ENCODE assay signal across 17 cellular contexts in the genomic region with DNA sequence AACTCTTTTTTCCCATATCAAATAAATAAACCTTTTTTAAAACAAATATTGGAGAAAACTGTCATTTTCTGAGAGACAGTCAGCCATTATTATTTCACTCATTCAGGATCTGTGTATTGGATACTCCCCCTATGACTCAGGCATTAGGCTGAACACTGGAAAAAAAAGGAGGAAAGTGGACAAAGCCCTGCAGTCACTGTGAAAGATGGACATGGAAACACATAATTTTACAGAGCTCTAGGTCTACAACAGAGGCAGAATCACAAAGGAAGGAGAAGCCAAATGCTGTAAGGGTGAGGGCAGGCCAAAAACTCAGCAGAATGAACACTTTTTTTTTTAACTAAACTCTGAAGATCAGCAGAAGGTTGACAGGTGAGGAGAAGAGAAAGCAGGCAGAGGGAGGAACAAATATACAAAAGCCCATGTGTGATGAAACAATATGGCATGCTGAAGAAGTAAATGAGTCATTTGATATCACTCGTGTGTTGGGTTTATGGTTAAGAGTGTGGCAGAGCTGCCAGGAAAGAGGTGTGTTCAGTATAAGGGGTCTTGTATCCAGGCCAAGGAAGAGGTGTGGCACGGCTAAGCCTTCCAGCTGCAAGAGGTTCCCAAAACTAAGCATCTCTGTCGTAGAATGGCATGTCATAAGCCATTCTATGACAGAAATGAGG. TPM values are rescaled to one million over a fixed set of nuclear protein-coding genes. Genes with fewer than 3 reads are reported as not detected.
DNase-seq lines count a peak whose midpoint lies in the region; ATAC-seq, FAIRE-seq and TF ChIP-seq lines count a peak whose summit lies in the region.
"Had no signal": no experiment of that assay in that cellular context is flagged by ENCODE, and none has a peak within 500 bp of the region (broad histone marks: within the 10 kb centered on the region; RNA-seq: fewer than 3 reads in every experiment).

No MANE protein-coding gene starts in this region.

- ATAC-seq in left ventricle myocardium superior: peak; percentile 36
- ATAC-seq in psoas muscle: no peak
- ATAC-seq: K562, left lobe of liver had no signal

- H3K27me3 ChIP-seq in left ventricle myocardium inferior (ENCODE audit: low read depth) (no peaks in the 10 kb centered on the region), fibroblast of lung (ENCODE audit: control insufficient read depth, insufficient read depth, low read length) (no peaks in the 10 kb centered on the region), vagina (no peaks in the 10 kb centered on the region), psoas muscle (ENCODE audit: insufficient read depth in 3 of 3, low read length in 2 of 3) (no peaks in the 10 kb centered on the region)
- H3K27me3 ChIP-seq: BE2C had no signal

- DNase-seq in left ventricle myocardium superior: no peak
- DNase-seq in left ventricle myocardium inferior: no peak
- DNase-seq in RCC 7860 (ENCODE audit: low spot score): peak; percentile 73
- DNase-seq in fibroblast of lung (ENCODE audit: low read depth in 2 of 2): peak; percentile 85 to 89
- DNase-seq in substantia nigra (lab: John Stamatoyannopoulos, UW): no peak
- no peak for DNase-seq in vagina (ENCODE audit: extremely low spot score in 2 of 2)
- no peak for DNase-seq in psoas muscle
- DNase-seq in mucosa of gallbladder (ENCODE audit: low spot score): no peak
- DNase-seq: BE2C; effector CD8-positive, alpha-beta T cell; GOT3; NCI-H69; stimulated activated naive B cell treated with anti-CD40 and anti-IgM and Interleukin-4, amounts not matched to agents 10 μg/mL and 1 μg/mL and 100 μg/mL, for 72 hours had no signal

- H3K36me3 ChIP-seq in left ventricle myocardium inferior: no peaks in the 10 kb centered on the region
- no peaks in the 10 kb centered on the region for H3K36me3 ChIP-seq in fibroblast of lung (ENCODE audit: control insufficient read depth, insufficient read depth, low read length)
- H3K36me3 ChIP-seq in vagina: no peaks in the 10 kb centered on the region
- H3K36me3 ChIP-seq in psoas muscle (ENCODE audit: insufficient read depth in 1 of 2, low read depth in 1 of 2): no peaks in the 10 kb centered on the region
- H3K36me3 ChIP-seq: BE2C had no signal

- H3K27ac ChIP-seq in left ventricle myocardium inferior (replicated peaks) (no peak overlapping the region), fibroblast of lung (ENCODE audit: insufficient read depth, low read length) (peak overlapping the region; percentile 47), substantia nigra (ENCODE audit: low read depth, low read length, poor library complexity, severe bottlenecking) (peak overlapping the region; percentile 31), vagina (no peak overlapping the region), psoas muscle (no peak overlapping the region)

- peak overlapping the region; percentile 55 for H3K4me2 ChIP-seq in fibroblast of lung (ENCODE audit: extremely low read depth, insufficient read depth, low read length)
- H3K4me2 ChIP-seq: smooth muscle cell had no signal

- WGBS in psoas muscle, 3 donors: 35 to 52% (median 45%) methylated on average over 3 of the region's 3 CpGs

- H3K9me3 ChIP-seq in left ventricle myocardium inferior (replicated peaks) (no peaks in the 10 kb centered on the region), fibroblast of lung (ENCODE audit: control insufficient read depth, insufficient read depth, low read depth, low read length) (no peaks in the 10 kb centered on the region), vagina (no peaks in the 10 kb centered on the region), psoas muscle (no peaks in the 10 kb centered on the region)
- H3K9me3 ChIP-seq: BE2C had no signal

- intact Hi-C loops in left ventricle myocardium superior (cut with micrococcal nuclease) (no loop called here), left ventricle myocardium inferior (cut with micrococcal nuclease) (no loop called here), vagina (cut with DNase I) (loop anchor here (5.0 kb wide), 1 partner anchor 1072 kb away; no protein-coding TSS in a partner anchor), psoas muscle (cut with DNase I) (no loop called here)

- H3K4me1 ChIP-seq in left ventricle myocardium inferior (peaks cover 26% of the 10 kb centered on the region), fibroblast of lung (ENCODE audit: control insufficient read depth, extremely low read depth, insufficient read depth, low read length) (peaks cover 9% of the 10 kb centered on the region), vagina (no peaks in the 10 kb centered on the region), psoas muscle (peaks cover 17% of the 10 kb centered on the region)
- H3K4me1 ChIP-seq: BE2C had no signal

- no peak overlapping the region for H3K9ac ChIP-seq in fibroblast of lung (ENCODE audit: insufficient read depth, low read length)

- TF ChIP-seq CTCF in left ventricle myocardium inferior (IDR thresholded peaks at IDR 0.05; ENCODE audit: borderline replicate concordance) (no peak), fibroblast of lung (conservative IDR thresholded peaks at IDR 0.05 in 1 of 2, IDR thresholded peaks at IDR 0.05 in 1 of 2; ENCODE audit: low read depth in 1 of 2, low read length in 2 of 2) (no peak), vagina (IDR thresholded peaks at IDR 0.05) (no peak), psoas muscle (IDR thresholded peaks at IDR 0.05) (no peak)

- no peak overlapping the region for H2AFZ ChIP-seq in fibroblast of lung (ENCODE audit: low read length)

- peaks cover 53% of the 10 kb centered on the region for H3K79me2 ChIP-seq in fibroblast of lung (ENCODE audit: control insufficient read depth, insufficient read depth, low read length)

- FAIRE-seq in RCC 7860 (lab: Jason Lieb, UNC): peak; percentile 83
- FAIRE-seq: GM12892, K562 had no signal

- no peaks in the 10 kb centered on the region for H4K20me1 ChIP-seq in fibroblast of lung (ENCODE audit: control insufficient read depth, extremely low read depth, insufficient read depth, low read length)

- H3K4me3 ChIP-seq in left ventricle myocardium inferior (no peak overlapping the region), fibroblast of lung (replicated peaks in 1 of 4; ENCODE audit: control extremely low read depth in 1 of 4, insufficient read depth in 1 of 4, low read depth in 3 of 4, low read length in 4 of 4) (peak overlapping the region in 1 of 4 experiments; percentile 29), vagina (no peak overlapping the region), psoas muscle (no peak overlapping the region)
- H3K4me3 ChIP-seq: K562, smooth muscle cell had no signal

- no peak for TF ChIP-seq POLR2A in vagina (IDR thresholded peaks at IDR 0.05)

RNA-seq across cellular contexts. Expression of gene EPB41L2, which starts 39.1 kb away (rescaled TPM):
- total RNA-seq in left ventricle myocardium superior (91.8 TPM), left ventricle myocardium inferior (70.8 TPM), fibroblast of lung (68.3 and 113 TPM in 2 replicates), vagina (96.7 TPM), psoas muscle (10 to 100 TPM; 22.7 to 75.7 (median 33.8) TPM), mucosa of gallbladder (110 TPM)
- polyA plus RNA-seq in fibroblast of lung (146 and 264 TPM in 2 replicates), psoas muscle (10 to 100 TPM in 2 of 3 donors, 1 to 10 TPM in 1; 8.5 to 13.6 (median 10.1) TPM)
- 119 and 231 TPM in 2 replicates for polyA plus RNA-seq in fibroblast of lung (2012)
- 250 and 335 TPM in 2 replicates for polyA minus RNA-seq in fibroblast of lung (ENCODE audit: low replicate concordance)

Comparison
In these comparisons a context has a peak if more than half of its experiments do, and no peak if none do; other contexts are left out.
1. DNase-seq: peak in RCC 7860 (single experiment) and fibroblast of lung (2 of 2); none in left ventricle myocardium superior (single experiment), left ventricle myocardium inferior (single experiment), substantia nigra (0 of 49), vagina (0 of 2), psoas muscle (0 of 2) and mucosa of gallbladder (single experiment).
2. H3K27ac ChIP-seq: peak in fibroblast of lung (single experiment) and substantia nigra (single experiment); none in left ventricle myocardium inferior (single experiment), vagina (single experiment) and psoas muscle (single experiment).